ENCODE assay signal across 28 cellular contexts in genomic region chr3:88230638-88231037, GRCh38.
"Had no signal": no experiment of that assay in that cellular context is flagged by ENCODE, and none has a peak within 500 bp of the region (broad histone marks: within the 10 kb centered on the region; RNA-seq: fewer than 3 reads in every experiment).

No MANE protein-coding gene starts in this region.

- ATAC-seq: activated CD4-positive, alpha-beta T cell treated with anti-CD3 and anti-CD28 coated beads for 36 hours; activated CD8-positive, alpha-beta memory T cell treated with anti-CD3 and anti-CD28 coated beads, Interleukin-2, amount 10 ng/mL, durations not matched to agents 7 days and 5 days; activated CD8-positive, alpha-beta T cell treated with anti-CD3 and anti-CD28 coated beads, Interleukin-2, amount 10 ng/mL, durations not matched to agents 7 days and 5 days; activated naive CD8-positive, alpha-beta T cell treated with anti-CD3 and anti-CD28 coated beads, Interleukin-2, amount 50 U/mL, for 24 hours; body of pancreas; gastroesophageal sphincter; T-helper 17 cell had no signal

- DNase-seq: activated CD4-positive, alpha-beta memory T cell treated with anti-CD3 and anti-CD28 coated beads for 36 hours; activated CD4-positive, alpha-beta T cell treated with anti-CD3 and anti-CD28 coated beads for 36 hours; activated CD4-positive, alpha-beta T cell treated with anti-CD3 and anti-CD28 coated beads, Interleukin-2, amount 10 ng/mL, durations not matched to agents 24 days and 14 days; activated CD4-positive, CD25-positive, alpha-beta regulatory T cell; activated CD4-positive, CD25-positive, alpha-beta regulatory T cell treated with anti-CD3 and anti-CD28 coated beads, Interleukin-2, amount 50 U/mL, for 72 hours; activated CD8-positive, alpha-beta memory T cell treated with anti-CD3 and anti-CD28 coated beads, Interleukin-2, amount 10 ng/mL, durations not matched to agents 7 days and 5 days; activated CD8-positive, alpha-beta memory T cell treated with anti-CD3 and anti-CD28 coated beads, Interleukin-2, amount 50 U/mL, for 4 hours; activated CD8-positive, alpha-beta T cell treated with anti-CD3 and anti-CD28 coated beads, Interleukin-2, amount 10 ng/mL, durations not matched to agents 7 days and 5 days; activated effector memory CD4-positive, alpha-beta T cell treated with anti-CD3 and anti-CD28 coated beads, Interleukin-2, amount 50 U/mL, for 16 hours; activated naive CD4-positive, alpha-beta T cell treated with anti-CD3 and anti-CD28 coated beads for 36 hours; activated naive CD8-positive, alpha-beta T cell treated with anti-CD3 and anti-CD28 coated beads for 36 hours; activated naive CD8-positive, alpha-beta T cell treated with anti-CD3 and anti-CD28 coated beads, Interleukin-2, amount 50 U/mL, for 24 hours; activated T-cell treated with anti-CD3 and anti-CD28 coated beads, Interleukin-2, amount 50 U/mL, for 1 hour; activated T-cell treated with anti-CD3 and anti-CD28 coated beads, Interleukin-2, amount 50 U/mL, for 48 hours; adrenal gland; amygdala; aorta; body of pancreas; caudate nucleus; effector CD8-positive, alpha-beta T cell; esophagus squamous epithelium; foreskin melanocyte; T-helper 1 cell; T-helper 17 cell; T1000; WERI-Rb-1 had no signal

- H3K9me3 ChIP-seq: adrenal gland, body of pancreas, esophagus squamous epithelium, gastroesophageal sphincter had no signal

- H3K4me3 ChIP-seq: adrenal gland, body of pancreas, esophagus squamous epithelium, gastroesophageal sphincter had no signal

- H3K36me3 ChIP-seq: adrenal gland, esophagus squamous epithelium, gastroesophageal sphincter, WERI-Rb-1 had no signal

- H3K4me1 ChIP-seq: adrenal gland, body of pancreas, esophagus squamous epithelium, gastroesophageal sphincter had no signal

- H3K27ac ChIP-seq: adrenal gland, body of pancreas, epithelial cell of prostate, esophagus squamous epithelium, gastroesophageal sphincter, WERI-Rb-1 had no signal

- H3K27me3 ChIP-seq: adrenal gland, body of pancreas, esophagus squamous epithelium, gastroesophageal sphincter had no signal
